In the genomic region with DNA sequence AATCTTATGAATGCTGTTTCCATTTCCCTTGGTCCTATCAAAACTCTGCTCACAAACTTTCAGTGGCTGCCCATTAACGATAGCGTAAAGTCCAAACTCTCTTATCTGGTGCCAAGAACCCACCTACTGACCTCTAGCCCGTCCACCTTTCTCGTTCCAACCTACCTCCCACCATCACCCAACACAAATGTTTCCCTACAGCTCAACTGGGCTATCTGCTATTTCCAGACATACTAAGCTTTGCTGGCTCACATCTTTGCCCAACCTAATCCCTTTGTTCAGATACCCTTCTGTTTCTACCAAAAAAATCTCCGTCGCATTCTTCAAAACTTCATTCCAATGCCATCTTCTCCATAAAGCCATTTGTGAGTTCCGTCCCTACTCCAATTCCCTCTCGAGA, we compare ENCODE assay signal across 27 cellular contexts. TPM values are rescaled to one million over a fixed set of nuclear protein-coding genes. Genes with fewer than 3 reads are reported as not detected.
A peak's percentile ranks its signal among the peaks of the same experiment; 100 is the strongest.
DNase-seq lines count a peak whose midpoint lies in the region; ATAC-seq lines count a peak whose summit lies in the region.
"Had no signal": no experiment of that assay in that cellular context is flagged by ENCODE, and none has a peak within 500 bp of the region (broad histone marks: within the 10 kb centered on the region; RNA-seq: fewer than 3 reads in every experiment).

No MANE protein-coding gene starts in this region.

- no peak overlapping the region for H3K4me3 Mint-ChIP-seq in stimulated activated naive CD8-positive, alpha-beta T cell treated with anti-CD3 and anti-CD28 coated beads, Interleukin-15, Interleukin-2, amounts not matched to agents 100 ng/mL and 50 ng/mL, for 24 hours
- H3K4me3 Mint-ChIP-seq in activated naive CD8-positive, alpha-beta T cell treated with anti-CD3 and anti-CD28 coated beads for 36 hours = no peak overlapping the region
- H3K4me3 Mint-ChIP-seq: H9, memory B cell had no signal

- no peak overlapping the region for H3K23ac ChIP-seq in mesenchymal stem cell (ENCODE audit: low read length in 2 of 2)

- H3K4me1 ChIP-seq in mesenchymal stem cell (ENCODE audit: control insufficient read depth, insufficient read depth, low read depth, low read length) = no peaks in the 10 kb centered on the region
- H3K4me1 ChIP-seq: upper lobe of left lung had no signal

- H2BK5ac ChIP-seq in mesenchymal stem cell (ENCODE audit: low read depth, low read length, poor library complexity, severe bottlenecking) = no peak overlapping the region

- no peak overlapping the region for H3K18ac ChIP-seq in mesenchymal stem cell (ENCODE audit: low read depth in 1 of 2, low read length in 2 of 2)

- H3K4me3 ChIP-seq in mesenchymal stem cell (ENCODE audit: insufficient read depth in 1 of 2, low read depth in 1 of 2, low read length in 2 of 2) = no peak overlapping the region
- H3K4me3 ChIP-seq: BLaER1 treated with 17β-estradiol and CSF1 and Interleukin-3, amounts not matched to agents 10 nM and 100 nM; PC-9; upper lobe of left lung had no signal

- H3K79me1 ChIP-seq in mesenchymal stem cell (replicated peaks; ENCODE audit: low read length, poor library complexity, severe bottlenecking) = peaks cover 27% of the 10 kb centered on the region

- 96% methylated on average over 8 of the region's 8 CpGs for WGBS in mesenchymal stem cell

- no peak for DNase-seq in stimulated activated naive CD8-positive, alpha-beta T cell treated with anti-CD3 and anti-CD28 coated beads, Interleukin-15, Interleukin-2, amounts not matched to agents 100 U/mL and 50 U/mL, for 24 hours
- DNase-seq in activated naive CD8-positive, alpha-beta T cell treated with anti-CD3 and anti-CD28 coated beads for 36 hours = no peak
- DNase-seq in mesenchymal stem cell = no peak
- no peak for DNase-seq in HT-29 (ENCODE audit: low spot score)
- DNase-seq: activated CD4-positive, alpha-beta T cell treated with anti-CD3 and anti-CD28 coated beads for 48 hours; caudate nucleus; COR-L47; cortex of kidney; DMS53; effector memory CD4-positive, alpha-beta T cell; H9; Kasumi-1; NCI-H1417 treated with DMSO at 0.1 percent for 48 hours; NCI-H2081; NCI-H226; NCI-H69; stimulated activated CD4-positive, alpha-beta T cell treated with anti-CD3 and anti-CD28 coated beads, Interleukin-4, amount 100 ng/mL, for 24 hours; T-helper 9 cell; upper lobe of left lung had no signal

- peak overlapping the region; percentile 16 for H3K4me2 ChIP-seq in mesenchymal stem cell (ENCODE audit: low read length, poor library complexity, severe bottlenecking)
- H3K4me2 ChIP-seq: BLaER1 treated with 17β-estradiol and CSF1 and Interleukin-3, amounts not matched to agents 10 nM and 100 nM; PC-9 had no signal

- no peak overlapping the region for H3K14ac ChIP-seq in mesenchymal stem cell (ENCODE audit: low read length in 2 of 2)

- H2AFZ ChIP-seq in mesenchymal stem cell (ENCODE audit: low read depth, low read length) = no peak overlapping the region
- H2AFZ ChIP-seq: PC-9 had no signal

- no peak overlapping the region for H3K9ac ChIP-seq in mesenchymal stem cell (ENCODE audit: low read length)

- H3K9me3 Mint-ChIP-seq in stimulated activated naive CD8-positive, alpha-beta T cell treated with anti-CD3 and anti-CD28 coated beads, Interleukin-15, Interleukin-2, amounts not matched to agents 100 ng/mL and 50 ng/mL, for 24 hours = no peaks in the 10 kb centered on the region
- H3K9me3 Mint-ChIP-seq in activated naive CD8-positive, alpha-beta T cell treated with anti-CD3 and anti-CD28 coated beads for 36 hours = no peaks in the 10 kb centered on the region
- H3K9me3 Mint-ChIP-seq: H9, memory B cell had no signal

- no peaks in the 10 kb centered on the region for H3K27me3 Mint-ChIP-seq in stimulated activated naive CD8-positive, alpha-beta T cell treated with anti-CD3 and anti-CD28 coated beads, Interleukin-15, Interleukin-2, amounts not matched to agents 100 ng/mL and 50 ng/mL, for 24 hours
- no peaks in the 10 kb centered on the region for H3K27me3 Mint-ChIP-seq in activated naive CD8-positive, alpha-beta T cell treated with anti-CD3 and anti-CD28 coated beads for 36 hours
- H3K27me3 Mint-ChIP-seq: memory B cell had no signal

- no peak overlapping the region for H3K4ac ChIP-seq in mesenchymal stem cell (ENCODE audit: low read depth in 1 of 2, low read length in 2 of 2)

- H3K27ac ChIP-seq in mesenchymal stem cell (ENCODE audit: low read length, poor library complexity, severe bottlenecking) = no peak overlapping the region
- H3K27ac ChIP-seq: BLaER1 treated with 17β-estradiol and CSF1 and Interleukin-3, amounts not matched to agents 10 nM and 100 nM; PC-9; upper lobe of left lung; VCaP had no signal

- no peak for ATAC-seq in stimulated activated naive CD8-positive, alpha-beta T cell treated with anti-CD3 and anti-CD28 coated beads, Interleukin-15, Interleukin-2, amounts not matched to agents 100 U/mL and 50 U/mL, for 24 hours
- ATAC-seq in GM19351 (IDR thresholded peaks at IDR 0.05; ENCODE audit: unreplicated experiment) (no peak), HG03378 (IDR thresholded peaks at IDR 0.05; ENCODE audit: unreplicated experiment) (no peak)
- ATAC-seq: Right ventricle myocardium inferior had no signal

- no peak overlapping the region for H2AK5ac ChIP-seq in mesenchymal stem cell (ENCODE audit: low read length, severe bottlenecking)

- H4K91ac ChIP-seq in mesenchymal stem cell (ENCODE audit: low read length) = no peak overlapping the region

- H4K8ac ChIP-seq in mesenchymal stem cell (ENCODE audit: low read length) = no peak overlapping the region

- H2BK15ac ChIP-seq in mesenchymal stem cell (ENCODE audit: low read depth, poor library complexity, severe bottlenecking) = no peak overlapping the region

- H2BK12ac ChIP-seq in mesenchymal stem cell (ENCODE audit: low read length in 2 of 2) = no peak overlapping the region

- peaks cover 73% of the 10 kb centered on the region for H3K36me3 Mint-ChIP-seq in stimulated activated naive CD8-positive, alpha-beta T cell treated with anti-CD3 and anti-CD28 coated beads, Interleukin-15, Interleukin-2, amounts not matched to agents 100 ng/mL and 50 ng/mL, for 24 hours (ENCODE audit: low read depth)
- H3K36me3 Mint-ChIP-seq in activated naive CD8-positive, alpha-beta T cell treated with anti-CD3 and anti-CD28 coated beads for 36 hours = peaks cover 17% of the 10 kb centered on the region

- peak overlapping the region; percentile 42 for H3K27ac Mint-ChIP-seq in stimulated activated naive CD8-positive, alpha-beta T cell treated with anti-CD3 and anti-CD28 coated beads, Interleukin-15, Interleukin-2, amounts not matched to agents 100 ng/mL and 50 ng/mL, for 24 hours
- peak overlapping the region; percentile 36 for H3K27ac Mint-ChIP-seq in activated naive CD8-positive, alpha-beta T cell treated with anti-CD3 and anti-CD28 coated beads for 36 hours
- H3K27ac Mint-ChIP-seq: memory B cell had no signal

- no peaks in the 10 kb centered on the region for H3K27me3 ChIP-seq in mesenchymal stem cell (ENCODE audit: control insufficient read depth in 1 of 2, insufficient read depth in 1 of 2, low read length in 2 of 2)
- H3K27me3 ChIP-seq: BLaER1 treated with 17β-estradiol and CSF1 and Interleukin-3, amounts not matched to agents 10 nM and 100 nM; upper lobe of left lung had no signal

- peaks cover 29% of the 10 kb centered on the region for H3K4me1 Mint-ChIP-seq in stimulated activated naive CD8-positive, alpha-beta T cell treated with anti-CD3 and anti-CD28 coated beads, Interleukin-15, Interleukin-2, amounts not matched to agents 100 ng/mL and 50 ng/mL, for 24 hours (ENCODE audit: low read depth)
- peaks cover 9% of the 10 kb centered on the region for H3K4me1 Mint-ChIP-seq in activated naive CD8-positive, alpha-beta T cell treated with anti-CD3 and anti-CD28 coated beads for 36 hours

- H3K9me3 ChIP-seq in mesenchymal stem cell (ENCODE audit: control insufficient read depth, low read length) = no peaks in the 10 kb centered on the region
- H3K9me3 ChIP-seq: BLaER1 treated with 17β-estradiol and CSF1 and Interleukin-3, amounts not matched to agents 10 nM and 100 nM; upper lobe of left lung had no signal

- peaks cover 77 to 90% of the 10 kb centered on the region in 2 experiments for H3K36me3 ChIP-seq in mesenchymal stem cell (ENCODE audit: control insufficient read depth in 1 of 2, insufficient read depth in 2 of 2, low read depth in 1 of 2, low read length in 2 of 2)

- H2BK120ac ChIP-seq in mesenchymal stem cell (ENCODE audit: low read depth, low read length) = no peak overlapping the region

RNA-seq across cellular contexts. Expression of a gene that starts 7.6 kb away (rescaled TPM):
- 100 to 1,000 TPM; 151 to 153 TPM for total RNA-seq in activated naive CD8-positive, alpha-beta T cell treated with anti-CD3 and anti-CD28 coated beads for 36 hours
- polyA plus RNA-seq in mesenchymal stem cell (2013, experiment 1 of 2) = 20.3 TPM
- polyA plus RNA-seq in mesenchymal stem cell (2013, experiment 2 of 2) = 21.3 TPM
- total RNA-seq in HT-29 (2014; rRNA removed; shearing (Covaris generic)) = 73.5 and 74.9 TPM in 2 replicates

RNA-seq across cellular contexts. Expression of a gene that starts 19.8 kb away (rescaled TPM):
- 1 to 10 TPM; 7.2 to 8.1 TPM for total RNA-seq in activated naive CD8-positive, alpha-beta T cell treated with anti-CD3 and anti-CD28 coated beads for 36 hours
- polyA plus RNA-seq in mesenchymal stem cell (2013, experiment 1 of 2) = 26.1 TPM
- 25.6 TPM for polyA plus RNA-seq in mesenchymal stem cell (2013, experiment 2 of 2)
- total RNA-seq in HT-29 (2014; rRNA removed; shearing (Covaris generic)) = 0.37 and 0.41 TPM in 2 replicates

RNA-seq across cellular contexts. Expression of a gene that starts 31.5 kb away (rescaled TPM):
- total RNA-seq in activated naive CD8-positive, alpha-beta T cell treated with anti-CD3 and anti-CD28 coated beads for 36 hours = 100 to 1,000 TPM; 262 to 293 TPM
- polyA plus RNA-seq in mesenchymal stem cell (2013, experiment 1 of 2) = 111 TPM
- polyA plus RNA-seq in mesenchymal stem cell (2013, experiment 2 of 2) = 104 TPM
- total RNA-seq in HT-29 (2014; rRNA removed; shearing (Covaris generic)) = 253 and 269 TPM in 2 replicates

RNA-seq across cellular contexts. Expression of a gene that starts 41.3 kb away (rescaled TPM):
- 1,000 to 10,000 TPM; 8,986 to 9,154 TPM for total RNA-seq in activated naive CD8-positive, alpha-beta T cell treated with anti-CD3 and anti-CD28 coated beads for 36 hours
- polyA plus RNA-seq in mesenchymal stem cell (2013, experiment 1 of 2) = 4,502 TPM
- 4,557 TPM for polyA plus RNA-seq in mesenchymal stem cell (2013, experiment 2 of 2)
- 6,490 and 6,870 TPM in 2 replicates for total RNA-seq in HT-29 (2014; rRNA removed; shearing (Covaris generic))
